1 cellular context compared by ENCODE assay signal in genomic region chr2:173048901-173049661, GRCh38.
TF ChIP-seq lines count a peak whose summit lies in the region.

No MANE protein-coding gene starts in this region.

TF ChIP-seq in A549, 52 proteins besides CTCF, POLR2A, EP300 and RAD21 (continued from another document):
- no peak for TF ChIP-seq HMGXB4 (CRISPR knock-in tag; IDR thresholded peaks at IDR 0.05; ENCODE audit: borderline replicate concordance)
- peak; percentile 89 for TF ChIP-seq GATA3 (IDR thresholded peaks at IDR 0.05; ENCODE audit: borderline replicate concordance)
- no peak for TF ChIP-seq MYC (IDR thresholded peaks at IDR 0.05; ENCODE audit: borderline replicate concordance, low read length)
- TF ChIP-seq MAFK (IDR thresholded peaks at IDR 0.05; ENCODE audit: partially characterized antibody): peak; percentile 80
- peak; percentile 41; the same call in 1 of the 2 replicates for TF ChIP-seq NFE2L2 (conservative IDR thresholded peaks at IDR 0.05; ENCODE audit: low read length)
